In the genomic region with DNA sequence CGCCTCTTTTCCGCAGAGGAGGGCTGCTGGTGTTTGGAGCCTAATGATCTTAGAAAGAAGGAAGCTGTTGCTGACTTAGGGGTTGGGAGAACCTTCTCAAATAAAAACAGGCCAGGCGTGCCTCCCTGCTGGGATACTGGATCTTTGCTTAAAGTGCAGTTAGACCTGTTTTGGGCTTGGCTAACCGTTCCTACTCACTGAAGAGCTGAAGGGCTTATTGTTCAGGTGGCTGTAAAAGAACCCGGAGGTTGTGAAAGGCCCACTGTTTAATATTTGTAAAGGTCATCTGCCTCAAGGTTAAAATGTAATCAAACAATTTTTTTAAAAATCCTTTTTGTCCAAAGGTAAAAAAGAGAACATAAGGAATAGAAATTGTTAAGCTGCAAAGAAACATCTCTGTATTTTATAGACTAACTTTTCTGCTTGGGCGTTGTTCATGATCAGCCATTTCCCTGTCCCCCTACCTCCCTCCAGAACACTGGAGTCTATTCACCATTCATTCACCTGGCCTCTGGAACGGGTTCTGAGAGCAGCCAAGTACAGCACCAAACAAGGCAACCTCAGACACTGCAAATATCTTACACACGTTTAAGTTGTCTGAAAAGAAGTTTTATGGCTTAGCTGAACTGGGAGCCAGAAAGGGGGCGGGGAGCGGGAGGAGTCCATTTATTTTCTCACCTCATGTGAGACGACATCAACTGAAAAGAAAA, we compare ENCODE assay signal across 1 cellular context.
TF ChIP-seq lines count a peak whose summit lies in the region.

No MANE protein-coding gene starts in this region.

TF ChIP-seq in HepG2, 621 proteins besides CTCF, POLR2A, EP300 and RAD21 (continued from another document and continues in another):
- TF ChIP-seq, protein P1, sequence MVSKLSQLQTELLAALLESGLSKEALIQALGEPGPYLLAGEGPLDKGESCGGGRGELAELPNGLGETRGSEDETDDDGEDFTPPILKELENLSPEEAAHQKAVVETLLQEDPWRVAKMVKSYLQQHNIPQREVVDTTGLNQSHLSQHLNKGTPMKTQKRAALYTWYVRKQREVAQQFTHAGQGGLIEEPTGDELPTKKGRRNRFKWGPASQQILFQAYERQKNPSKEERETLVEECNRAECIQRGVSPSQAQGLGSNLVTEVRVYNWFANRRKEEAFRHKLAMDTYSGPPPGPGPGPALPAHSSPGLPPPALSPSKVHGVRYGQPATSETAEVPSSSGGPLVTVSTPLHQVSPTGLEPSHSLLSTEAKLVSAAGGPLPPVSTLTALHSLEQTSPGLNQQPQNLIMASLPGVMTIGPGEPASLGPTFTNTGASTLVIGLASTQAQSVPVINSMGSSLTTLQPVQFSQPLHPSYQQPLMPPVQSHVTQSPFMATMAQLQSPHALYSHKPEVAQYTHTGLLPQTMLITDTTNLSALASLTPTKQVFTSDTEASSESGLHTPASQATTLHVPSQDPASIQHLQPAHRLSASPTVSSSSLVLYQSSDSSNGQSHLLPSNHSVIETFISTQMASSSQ (IDR thresholded peaks at IDR 0.05; ENCODE audit: low read depth), result peak; percentile 41
- TF ChIP-seq, protein P1 (CRISPR knock-in tag; IDR thresholded peaks at IDR 0.05; ENCODE audit: borderline replicate concordance), result peak; percentile 60; the same call in 1 of the 2 replicates
- TF ChIP-seq TBP (CRISPR knock-in tag; IDR thresholded peaks at IDR 0.05) (no peak), KIAA2018 (CRISPR knock-in tag; IDR thresholded peaks at IDR 0.05; ENCODE audit: borderline replicate concordance) (no peak), JUND (CRISPR knock-in tag; IDR thresholded peaks at IDR 0.05) (no peak), ZSCAN22 (CRISPR knock-in tag; IDR thresholded peaks at IDR 0.05) (no peak), ZNF768 (CRISPR knock-in tag; IDR thresholded peaks at IDR 0.05) (no peak), TCF7 (IDR thresholded peaks at IDR 0.05; ENCODE audit: low read depth) (peak; percentile 4), PAWR (CRISPR knock-in tag; IDR thresholded peaks at IDR 0.05; ENCODE audit: borderline replicate concordance) (no peak), ZFYVE20 (CRISPR knock-in tag; IDR thresholded peaks at IDR 0.05; ENCODE audit: borderline replicate concordance, low read depth) (no peak), FOSL2 (CRISPR knock-in tag; IDR thresholded peaks at IDR 0.05) (peak; percentile 24; the same call in 1 of the 2 replicates), ETV5 (CRISPR knock-in tag; IDR thresholded peaks at IDR 0.05; ENCODE audit: borderline replicate concordance) (peak; percentile 35; the same call in 1 of the 2 replicates), ZMAT5 (CRISPR knock-in tag; IDR thresholded peaks at IDR 0.05; ENCODE audit: borderline replicate concordance, low read depth) (no peak), HOXA5 (CRISPR knock-in tag; IDR thresholded peaks at IDR 0.05) (no peak), RERE (CRISPR knock-in tag; IDR thresholded peaks at IDR 0.05; ENCODE audit: low read depth) (no peak), ZNF720 (CRISPR knock-in tag; IDR thresholded peaks at IDR 0.05) (no peak), ZBTB4 (CRISPR knock-in tag; IDR thresholded peaks at IDR 0.05; ENCODE audit: borderline replicate concordance) (no peak), ZSCAN21 (CRISPR knock-in tag; IDR thresholded peaks at IDR 0.05; ENCODE audit: borderline replicate concordance) (0 out of 2 replicates have a peak, but pooled peaks have one; percentile 46), CREB3 (CRISPR knock-in tag; IDR thresholded peaks at IDR 0.05) (no peak), ATF7-NPFF (CRISPR knock-in tag; IDR thresholded peaks at IDR 0.05; ENCODE audit: low read depth) (no peak), ZNF160 (CRISPR knock-in tag; IDR thresholded peaks at IDR 0.05) (no peak), KDM1A (CRISPR knock-in tag; IDR thresholded peaks at IDR 0.05) (no peak), LBX2 (CRISPR knock-in tag; IDR thresholded peaks at IDR 0.05; ENCODE audit: borderline replicate concordance) (no peak)
- TF ChIP-seq, protein P2, sequence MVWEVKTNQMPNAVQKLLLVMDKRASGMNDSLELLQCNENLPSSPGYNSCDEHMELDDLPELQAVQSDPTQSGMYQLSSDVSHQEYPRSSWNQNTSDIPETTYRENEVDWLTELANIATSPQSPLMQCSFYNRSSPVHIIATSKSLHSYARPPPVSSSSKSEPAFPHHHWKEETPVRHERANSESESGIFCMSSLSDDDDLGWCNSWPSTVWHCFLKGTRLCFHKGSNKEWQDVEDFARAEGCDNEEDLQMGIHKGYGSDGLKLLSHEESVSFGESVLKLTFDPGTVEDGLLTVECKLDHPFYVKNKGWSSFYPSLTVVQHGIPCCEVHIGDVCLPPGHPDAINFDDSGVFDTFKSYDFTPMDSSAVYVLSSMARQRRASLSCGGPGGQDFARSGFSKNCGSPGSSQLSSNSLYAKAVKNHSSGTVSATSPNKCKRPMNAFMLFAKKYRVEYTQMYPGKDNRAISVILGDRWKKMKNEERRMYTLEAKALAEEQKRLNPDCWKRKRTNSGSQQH (CRISPR knock-in tag; IDR thresholded peaks at IDR 0.05; ENCODE audit: low read depth), result no peak
